ENCODE assay signal across 22 cellular contexts in the genomic region with DNA sequence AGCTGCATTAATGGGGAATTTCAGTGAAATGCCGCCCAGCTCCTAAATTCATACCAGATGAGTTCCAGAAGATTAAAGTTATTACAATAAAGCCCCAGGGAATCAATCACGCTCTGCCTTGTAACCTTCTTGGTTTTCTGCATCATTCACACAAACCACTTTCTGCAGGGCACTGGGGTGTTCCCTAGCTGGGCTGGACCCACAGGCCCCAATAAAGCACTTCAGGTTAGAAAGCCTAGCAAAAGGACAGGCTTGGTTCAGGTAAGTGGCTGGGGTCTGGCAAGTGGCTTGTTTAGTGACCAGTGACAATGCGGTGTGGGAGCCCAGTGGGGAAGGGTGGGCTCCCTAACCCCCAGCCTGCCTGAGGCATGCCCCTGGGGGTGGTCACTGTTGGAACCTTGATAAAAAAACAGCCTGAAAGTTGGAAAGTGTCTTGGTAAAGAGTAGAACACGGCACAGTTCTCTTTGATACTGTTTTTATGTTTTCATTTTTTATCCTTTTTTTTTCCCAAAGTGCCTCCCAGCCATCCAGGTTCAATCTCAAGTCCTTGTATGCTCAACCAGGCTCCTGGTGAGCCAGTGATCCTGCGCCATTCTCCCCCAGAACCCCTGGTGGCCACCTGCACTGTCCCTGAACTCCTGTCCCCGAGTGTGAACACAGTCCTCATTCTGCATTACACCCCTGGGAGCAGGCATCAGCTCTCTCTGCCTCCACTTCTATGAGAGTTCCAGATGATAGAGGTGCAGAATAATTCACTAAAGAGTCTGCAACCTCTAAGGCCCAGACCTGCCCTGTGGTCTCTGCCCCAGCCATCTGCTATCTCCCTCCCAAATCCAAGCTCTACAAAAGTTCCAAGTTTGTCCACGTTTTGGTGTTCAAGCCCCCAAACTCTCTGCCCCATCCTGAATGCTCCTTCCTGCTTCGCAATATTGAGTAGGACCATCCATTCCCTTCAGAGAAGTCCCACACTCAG. TPM values are rescaled to one million over a fixed set of nuclear protein-coding genes. Genes with fewer than 3 reads are reported as not detected.
A peak's percentile ranks its signal among the peaks of the same experiment; 100 is the strongest.
DNase-seq lines count a peak whose midpoint lies in the region; ATAC-seq and TF ChIP-seq lines count a peak whose summit lies in the region.
"Had no signal": no experiment of that assay in that cellular context is flagged by ENCODE, and none has a peak within 500 bp of the region (broad histone marks: within the 10 kb centered on the region; RNA-seq: fewer than 3 reads in every experiment).

No MANE protein-coding gene starts in this region.

- peaks cover 21% of the 10 kb centered on the region for H3K27me3 Mint-ChIP-seq in WTC11 (ENCODE audit: low read depth)

- intact Hi-C loops in heart right ventricle (cut with DNase I) (loop anchor here in 3 of 10 donors (2.0 to 10.0 kb wide), 3 partner anchors 65 to 458 kb away; no protein-coding TSS in a partner anchor), vagina (cut with DNase I) (loop anchor here (5.0 kb wide), 1 partner anchor 458 kb away; no protein-coding TSS in a partner anchor)

- POLR2A ChIA-PET in WTC11 (lab: Charles Lee) = interaction anchor here (1.4 kb wide), 1 partner anchor 14 kb away, joined by 4 read pairs; no protein-coding TSS in a partner anchor

- H3K9me3 Mint-ChIP-seq in WTC11 = 0 out of 2 replicates have a peak, but pooled peaks cover under 1% of the 10 kb centered on the region
- H3K9me3 Mint-ChIP-seq: activated CD4-positive, alpha-beta T cell treated with anti-CD3 and anti-CD28 coated beads, Interleukin-2, amount 10 ng/mL, durations not matched to agents 24 days and 14 days had no signal

- H3K4me1 Mint-ChIP-seq in WTC11 = peaks cover 70% of the 10 kb centered on the region
- H3K4me1 Mint-ChIP-seq: activated CD4-positive, alpha-beta T cell treated with anti-CD3 and anti-CD28 coated beads, Interleukin-2, amount 10 ng/mL, durations not matched to agents 24 days and 14 days; CD8-positive, alpha-beta memory T cell; naive thymus-derived CD4-positive, alpha-beta T cell had no signal

- CTCF ChIA-PET in WTC11 (lab: Charles Lee) = interaction anchor here (0.5 to 6.3 kb wide), 15 partner anchors 9 to 931 kb away, joined by 3 to 52 read pairs (median 3); no protein-coding TSS in a partner anchor

- H3K4me3 ChIP-seq in right atrium auricular region = no peak overlapping the region
- H3K4me3 ChIP-seq in heart right ventricle = no peak overlapping the region
- H3K4me3 ChIP-seq in vagina = no peak overlapping the region
- H3K4me3 ChIP-seq: ascending aorta, skin epidermis had no signal

- H3K27ac ChIP-seq in right atrium auricular region = no peak overlapping the region
- H3K27ac ChIP-seq in heart right ventricle = no peak overlapping the region
- no peak overlapping the region for H3K27ac ChIP-seq in vagina
- H3K27ac ChIP-seq: ascending aorta, KMS-11, skin epidermis had no signal

- WGBS in heart right ventricle, 2 donors = 82 to 84% methylated on average over 8 of the region's 8 CpGs

- H3K27me3 ChIP-seq in right atrium auricular region (no peaks in the 10 kb centered on the region), heart right ventricle (peaks cover 0 to 8% (median 5%) of the 10 kb centered on the region in 7 donors), vagina (no peaks in the 10 kb centered on the region)
- H3K27me3 ChIP-seq: ascending aorta had no signal

- no peak for ATAC-seq in heart right ventricle
- ATAC-seq in WTC11 = no peak
- no peak for ATAC-seq in GM21717 (IDR thresholded peaks at IDR 0.05; ENCODE audit: unreplicated experiment)
- ATAC-seq: naive thymus-derived CD4-positive, alpha-beta T cell; Right ventricle myocardium inferior had no signal

- TF ChIP-seq POLR2A in vagina (IDR thresholded peaks at IDR 0.05) = no peak

- peak overlapping the region; percentile 35; the same call in 1 of the 2 replicates for H3K4me3 Mint-ChIP-seq in WTC11
- H3K4me3 Mint-ChIP-seq: activated CD4-positive, alpha-beta T cell treated with anti-CD3 and anti-CD28 coated beads, Interleukin-2, amount 10 ng/mL, durations not matched to agents 24 days and 14 days; CD8-positive, alpha-beta memory T cell; naive thymus-derived CD4-positive, alpha-beta T cell had no signal

- DNase-seq in right atrium auricular region (ENCODE audit: low spot score) (peak; percentile 36), heart right ventricle (no peak), WTC11 (ENCODE audit: low spot score) (no peak), mesenteric fat pad (ENCODE audit: low spot score) (peak; percentile 62), vagina (ENCODE audit: extremely low spot score in 2 of 2) (peak; percentile 74 to 81), hippocampal formation (lab: John Stamatoyannopoulos, UW) (no peak), NCI-H146 (lab: John Stamatoyannopoulos, UW) (no peak)
- DNase-seq: activated CD4-positive, alpha-beta T cell treated with anti-CD3 and anti-CD28 coated beads, Interleukin-2, amount 10 ng/mL, durations not matched to agents 24 days and 14 days; activated naive CD4-positive, alpha-beta T cell; CD8-positive, alpha-beta memory T cell; hypothalamus; mammary epithelial cell; naive thymus-derived CD4-positive, alpha-beta T cell; NCI-H1092; NCI-H524 treated with DMSO at 0.1 percent for 48 hours; stimulated activated CD4-positive, alpha-beta T cell treated with anti-CD3 and anti-CD28 coated beads, Interleukin-4, amount 100 ng/mL, for 24 hours had no signal

- H3K36me3 ChIP-seq in right atrium auricular region (no peaks in the 10 kb centered on the region), heart right ventricle (no peaks in the 10 kb centered on the region), vagina (no peaks in the 10 kb centered on the region)
- H3K36me3 ChIP-seq: ascending aorta had no signal

- no peaks in the 10 kb centered on the region for H3K36me3 Mint-ChIP-seq in WTC11
- H3K36me3 Mint-ChIP-seq: CD8-positive, alpha-beta memory T cell; naive thymus-derived CD4-positive, alpha-beta T cell had no signal

- peaks cover 0 to under 1% of the 10 kb centered on the region in 2 donors for H3K9me3 ChIP-seq in right atrium auricular region
- H3K9me3 ChIP-seq in heart right ventricle = peaks cover 0 to 3% (median 0%) of the 10 kb centered on the region in 11 donors
- H3K9me3 ChIP-seq in vagina = no peaks in the 10 kb centered on the region
- H3K9me3 ChIP-seq: ascending aorta had no signal

- H3K4me1 ChIP-seq in right atrium auricular region (no peaks in the 10 kb centered on the region), heart right ventricle (peaks cover 0 to 7% (median 0%) of the 10 kb centered on the region in 9 donors), vagina (peaks cover 14% of the 10 kb centered on the region)
- H3K4me1 ChIP-seq: ascending aorta had no signal

- TF ChIP-seq CTCF in right atrium auricular region (IDR thresholded peaks at IDR 0.05) (no peak), heart right ventricle (IDR thresholded peaks at IDR 0.05) (no peak), WTC11 (IDR thresholded peaks at IDR 0.05) (no peak), vagina (IDR thresholded peaks at IDR 0.05) (no peak)

- H3K27ac Mint-ChIP-seq in WTC11 = peak overlapping the region; percentile 69; the same call in 1 of the 2 replicates
- H3K27ac Mint-ChIP-seq: activated CD4-positive, alpha-beta T cell treated with anti-CD3 and anti-CD28 coated beads, Interleukin-2, amount 10 ng/mL, durations not matched to agents 24 days and 14 days; naive thymus-derived CD4-positive, alpha-beta T cell had no signal

TF ChIP-seq in WTC11, 78 proteins besides CTCF, POLR2A, EP300 and RAD21:
- TF ChIP-seq CREM (CRISPR knock-in tag; IDR thresholded peaks at IDR 0.05) (no peak), JAZF1 (CRISPR knock-in tag; IDR thresholded peaks at IDR 0.05) (no peak), NFE2L1 (CRISPR knock-in tag; IDR thresholded peaks at IDR 0.05) (no peak), ZNF263 (CRISPR knock-in tag; IDR thresholded peaks at IDR 0.05; ENCODE audit: low read depth) (no peak)
- TF ChIP-seq, protein P1, sequence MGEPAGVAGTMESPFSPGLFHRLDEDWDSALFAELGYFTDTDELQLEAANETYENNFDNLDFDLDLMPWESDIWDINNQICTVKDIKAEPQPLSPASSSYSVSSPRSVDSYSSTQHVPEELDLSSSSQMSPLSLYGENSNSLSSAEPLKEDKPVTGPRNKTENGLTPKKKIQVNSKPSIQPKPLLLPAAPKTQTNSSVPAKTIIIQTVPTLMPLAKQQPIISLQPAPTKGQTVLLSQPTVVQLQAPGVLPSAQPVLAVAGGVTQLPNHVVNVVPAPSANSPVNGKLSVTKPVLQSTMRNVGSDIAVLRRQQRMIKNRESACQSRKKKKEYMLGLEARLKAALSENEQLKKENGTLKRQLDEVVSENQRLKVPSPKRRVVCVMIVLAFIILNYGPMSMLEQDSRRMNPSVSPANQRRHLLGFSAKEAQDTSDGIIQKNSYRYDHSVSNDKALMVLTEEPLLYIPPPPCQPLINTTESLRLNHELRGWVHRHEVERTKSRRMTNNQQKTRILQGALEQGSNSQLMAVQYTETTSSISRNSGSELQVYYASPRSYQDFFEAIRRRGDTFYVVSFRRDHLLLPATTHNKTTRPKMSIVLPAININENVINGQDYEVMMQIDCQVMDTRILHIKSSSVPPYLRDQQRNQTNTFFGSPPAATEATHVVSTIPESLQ (CRISPR knock-in tag; IDR thresholded peaks at IDR 0.05) = no peak
- TF ChIP-seq, protein P2, sequence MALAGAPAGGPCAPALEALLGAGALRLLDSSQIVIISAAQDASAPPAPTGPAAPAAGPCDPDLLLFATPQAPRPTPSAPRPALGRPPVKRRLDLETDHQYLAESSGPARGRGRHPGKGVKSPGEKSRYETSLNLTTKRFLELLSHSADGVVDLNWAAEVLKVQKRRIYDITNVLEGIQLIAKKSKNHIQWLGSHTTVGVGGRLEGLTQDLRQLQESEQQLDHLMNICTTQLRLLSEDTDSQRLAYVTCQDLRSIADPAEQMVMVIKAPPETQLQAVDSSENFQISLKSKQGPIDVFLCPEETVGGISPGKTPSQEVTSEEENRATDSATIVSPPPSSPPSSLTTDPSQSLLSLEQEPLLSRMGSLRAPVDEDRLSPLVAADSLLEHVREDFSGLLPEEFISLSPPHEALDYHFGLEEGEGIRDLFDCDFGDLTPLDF (CRISPR knock-in tag; IDR thresholded peaks at IDR 0.05) = no peak

RNA-seq across cellular contexts. Expression of a gene that starts 14.9 kb away (rescaled TPM):
- total RNA-seq in right atrium auricular region (10 to 100 TPM; 53.8 to 64.0 TPM), heart right ventricle (100 to 1,000 TPM in 7 of 10 donors, 10 to 100 TPM in 3; 54.2 to 275 (median 145) TPM), WTC11 (2021) (52.4 to 64.3 TPM (median 59.6 TPM) in 3 replicates), mesenteric fat pad (347 TPM), vagina (112 TPM)
- polyA plus RNA-seq in heart right ventricle = 10 to 100 TPM; 53.7 to 89.4 TPM
- total RNA-seq: activated CD4-positive, alpha-beta T cell treated with anti-CD3 and anti-CD28 coated beads, Interleukin-2, amount 10 ng/mL, durations not matched to agents 24 days and 14 days; CD8-positive, alpha-beta memory T cell; naive thymus-derived CD4-positive, alpha-beta T cell had no signal
- polyA plus RNA-seq: CD8-positive, alpha-beta memory T cell; keratinocyte; mammary epithelial cell; naive thymus-derived CD4-positive, alpha-beta T cell had no signal

Comparison
In these comparisons a context has a peak if more than half of its experiments do, and no peak if none do; other contexts are left out.
1. DNase-seq: peak in right atrium auricular region (single experiment), mesenteric fat pad (single experiment) and vagina (2 of 2); none in heart right ventricle (0 of 2), WTC11 (single experiment), hippocampal formation (0 of 2) and NCI-H146 (single experiment).